Comparison of ENCODE assay signal across 8 cellular contexts in genomic region chr9:7234144-7234543, GRCh38.
DNase-seq lines count a peak whose midpoint lies in the region; ATAC-seq lines count a peak whose summit lies in the region.

No MANE protein-coding gene starts in this region.

- peak; percentile 51 for ATAC-seq in HG02870 (IDR thresholded peaks at IDR 0.05; ENCODE audit: unreplicated experiment)
- no peak for ATAC-seq in GM21447 (IDR thresholded peaks at IDR 0.05; ENCODE audit: unreplicated experiment)

- peak; percentile 70 for DNase-seq in activated CD8-positive, alpha-beta memory T cell treated with anti-CD3 and anti-CD28 coated beads, Interleukin-2, amount 50 U/mL, for 48 hours
- no peak for DNase-seq in activated CD8-positive, alpha-beta memory T cell treated with anti-CD3 and anti-CD28 coated beads for 24 hours
- DNase-seq in SKM-1 (lab: John Stamatoyannopoulos, UW; ENCODE audit: unreplicated experiment): peak; percentile 12
- peak; percentile 16 for DNase-seq in glomerular endothelial cell (ENCODE audit: extremely low read depth, low read depth, low spot score)
- DNase-seq in posterior cingulate gyrus: no peak
- no peak for DNase-seq in NCI-H2171 (lab: John Stamatoyannopoulos, UW)

- intact Hi-C loops in posterior cingulate gyrus (cut with DNase I): no loop called here

Comparison
In these comparisons a context has a peak if more than half of its experiments do, and no peak if none do; other contexts are left out.
1. DNase-seq: peak in activated CD8-positive, alpha-beta memory T cell treated with anti-CD3 and anti-CD28 coated beads, Interleukin-2, amount 50 U/mL, for 48 hours (single experiment), SKM-1 (single experiment) and glomerular endothelial cell (single experiment); none in activated CD8-positive, alpha-beta memory T cell treated with anti-CD3 and anti-CD28 coated beads for 24 hours (single experiment), posterior cingulate gyrus (0 of 10) and NCI-H2171 (single experiment).